Comparison of ENCODE assay signal across 2 cellular contexts in the genomic region with DNA sequence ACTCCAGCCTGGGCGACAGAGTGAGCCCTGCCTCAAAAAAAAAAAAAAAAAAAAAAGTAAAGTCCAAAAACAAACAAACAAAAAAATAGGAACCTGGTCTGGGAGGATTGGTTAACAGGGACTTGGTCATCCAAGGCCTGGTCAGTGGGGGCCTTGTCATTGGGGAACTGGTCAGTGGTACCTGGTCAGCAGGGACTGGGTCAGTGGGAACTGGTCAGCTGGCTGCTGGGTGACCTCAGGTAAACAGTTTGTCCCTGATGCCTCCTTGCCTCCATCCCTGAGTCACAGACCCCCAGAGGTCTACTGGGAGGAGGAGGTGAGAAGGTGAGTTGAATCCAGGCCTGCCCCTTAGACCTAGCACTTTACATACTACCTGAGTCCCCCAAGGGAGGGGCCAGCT.
TF ChIP-seq lines count a peak whose summit lies in the region.

No MANE protein-coding gene starts in this region.

TF ChIP-seq in SK-N-SH, 30 proteins besides CTCF, POLR2A, EP300 and RAD21 (continued from another document):
- TF ChIP-seq SMC3 (IDR thresholded peaks at IDR 0.05; ENCODE audit: low read depth, low read length) (no peak), SIN3A (IDR thresholded peaks at IDR 0.05; ENCODE audit: borderline replicate concordance, low read depth, low read length) (no peak), YY1 (IDR thresholded peaks at IDR 0.05; ENCODE audit: low read depth) (no peak), GATA2 (CRISPR knock-in tag; IDR thresholded peaks at IDR 0.05) (no peak), NRF1 (IDR thresholded peaks at IDR 0.05; ENCODE audit: low read depth, low read length) (no peak), FOSL2 (IDR thresholded peaks at IDR 0.05; ENCODE audit: borderline replicate concordance, low read depth) (no peak), FOXJ3 (CRISPR knock-in tag; IDR thresholded peaks at IDR 0.05) (no peak), JUND (IDR thresholded peaks at IDR 0.05) (no peak), NFIC (IDR thresholded peaks at IDR 0.05; ENCODE audit: borderline replicate concordance) (no peak), TAF1 (IDR thresholded peaks at IDR 0.05; ENCODE audit: borderline replicate concordance, low read depth, low read length) (no peak), MEF2A (IDR thresholded peaks at IDR 0.05; ENCODE audit: borderline replicate concordance, low read depth) (no peak)
- TF ChIP-seq, protein P1, sequence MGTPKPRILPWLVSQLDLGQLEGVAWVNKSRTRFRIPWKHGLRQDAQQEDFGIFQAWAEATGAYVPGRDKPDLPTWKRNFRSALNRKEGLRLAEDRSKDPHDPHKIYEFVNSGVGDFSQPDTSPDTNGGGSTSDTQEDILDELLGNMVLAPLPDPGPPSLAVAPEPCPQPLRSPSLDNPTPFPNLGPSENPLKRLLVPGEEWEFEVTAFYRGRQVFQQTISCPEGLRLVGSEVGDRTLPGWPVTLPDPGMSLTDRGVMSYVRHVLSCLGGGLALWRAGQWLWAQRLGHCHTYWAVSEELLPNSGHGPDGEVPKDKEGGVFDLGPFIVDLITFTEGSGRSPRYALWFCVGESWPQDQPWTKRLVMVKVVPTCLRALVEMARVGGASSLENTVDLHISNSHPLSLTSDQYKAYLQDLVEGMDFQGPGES (IDR thresholded peaks at IDR 0.05; ENCODE audit: low read depth, low read length), result no peak
- TF ChIP-seq, protein P2, sequence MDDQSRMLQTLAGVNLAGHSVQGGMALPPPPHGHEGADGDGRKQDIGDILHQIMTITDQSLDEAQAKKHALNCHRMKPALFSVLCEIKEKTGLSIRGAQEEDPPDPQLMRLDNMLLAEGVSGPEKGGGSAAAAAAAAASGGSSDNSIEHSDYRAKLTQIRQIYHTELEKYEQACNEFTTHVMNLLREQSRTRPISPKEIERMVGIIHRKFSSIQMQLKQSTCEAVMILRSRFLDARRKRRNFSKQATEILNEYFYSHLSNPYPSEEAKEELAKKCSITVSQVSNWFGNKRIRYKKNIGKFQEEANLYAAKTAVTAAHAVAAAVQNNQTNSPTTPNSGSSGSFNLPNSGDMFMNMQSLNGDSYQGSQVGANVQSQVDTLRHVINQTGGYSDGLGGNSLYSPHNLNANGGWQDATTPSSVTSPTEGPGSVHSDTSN (IDR thresholded peaks at IDR 0.05), result no peak
- TF ChIP-seq, protein P3, sequence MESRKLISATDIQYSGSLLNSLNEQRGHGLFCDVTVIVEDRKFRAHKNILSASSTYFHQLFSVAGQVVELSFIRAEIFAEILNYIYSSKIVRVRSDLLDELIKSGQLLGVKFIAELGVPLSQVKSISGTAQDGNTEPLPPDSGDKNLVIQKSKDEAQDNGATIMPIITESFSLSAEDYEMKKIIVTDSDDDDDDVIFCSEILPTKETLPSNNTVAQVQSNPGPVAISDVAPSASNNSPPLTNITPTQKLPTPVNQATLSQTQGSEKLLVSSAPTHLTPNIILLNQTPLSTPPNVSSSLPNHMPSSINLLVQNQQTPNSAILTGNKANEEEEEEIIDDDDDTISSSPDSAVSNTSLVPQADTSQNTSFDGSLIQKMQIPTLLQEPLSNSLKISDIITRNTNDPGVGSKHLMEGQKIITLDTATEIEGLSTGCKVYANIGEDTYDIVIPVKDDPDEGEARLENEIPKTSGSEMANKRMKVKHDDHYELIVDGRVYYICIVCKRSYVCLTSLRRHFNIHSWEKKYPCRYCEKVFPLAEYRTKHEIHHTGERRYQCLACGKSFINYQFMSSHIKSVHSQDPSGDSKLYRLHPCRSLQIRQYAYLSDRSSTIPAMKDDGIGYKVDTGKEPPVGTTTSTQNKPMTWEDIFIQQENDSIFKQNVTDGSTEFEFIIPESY (IDR thresholded peaks at IDR 0.05; ENCODE audit: borderline replicate concordance, low read depth), result no peak
- TF ChIP-seq, protein P4, sequence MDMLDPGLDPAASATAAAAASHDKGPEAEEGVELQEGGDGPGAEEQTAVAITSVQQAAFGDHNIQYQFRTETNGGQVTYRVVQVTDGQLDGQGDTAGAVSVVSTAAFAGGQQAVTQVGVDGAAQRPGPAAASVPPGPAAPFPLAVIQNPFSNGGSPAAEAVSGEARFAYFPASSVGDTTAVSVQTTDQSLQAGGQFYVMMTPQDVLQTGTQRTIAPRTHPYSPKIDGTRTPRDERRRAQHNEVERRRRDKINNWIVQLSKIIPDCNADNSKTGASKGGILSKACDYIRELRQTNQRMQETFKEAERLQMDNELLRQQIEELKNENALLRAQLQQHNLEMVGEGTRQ (IDR thresholded peaks at IDR 0.05; ENCODE audit: borderline replicate concordance, low read depth, low read length), result no peak

TF ChIP-seq in SK-N-SH treated with all-trans-retinoic acid at 6 μM for 48 hours, 23 proteins besides CTCF, POLR2A, EP300 and RAD21 (continued from another document):
- no peak for TF ChIP-seq ZNF8 (CRISPR knock-in tag; IDR thresholded peaks at IDR 0.05)
- TF ChIP-seq, protein P5, sequence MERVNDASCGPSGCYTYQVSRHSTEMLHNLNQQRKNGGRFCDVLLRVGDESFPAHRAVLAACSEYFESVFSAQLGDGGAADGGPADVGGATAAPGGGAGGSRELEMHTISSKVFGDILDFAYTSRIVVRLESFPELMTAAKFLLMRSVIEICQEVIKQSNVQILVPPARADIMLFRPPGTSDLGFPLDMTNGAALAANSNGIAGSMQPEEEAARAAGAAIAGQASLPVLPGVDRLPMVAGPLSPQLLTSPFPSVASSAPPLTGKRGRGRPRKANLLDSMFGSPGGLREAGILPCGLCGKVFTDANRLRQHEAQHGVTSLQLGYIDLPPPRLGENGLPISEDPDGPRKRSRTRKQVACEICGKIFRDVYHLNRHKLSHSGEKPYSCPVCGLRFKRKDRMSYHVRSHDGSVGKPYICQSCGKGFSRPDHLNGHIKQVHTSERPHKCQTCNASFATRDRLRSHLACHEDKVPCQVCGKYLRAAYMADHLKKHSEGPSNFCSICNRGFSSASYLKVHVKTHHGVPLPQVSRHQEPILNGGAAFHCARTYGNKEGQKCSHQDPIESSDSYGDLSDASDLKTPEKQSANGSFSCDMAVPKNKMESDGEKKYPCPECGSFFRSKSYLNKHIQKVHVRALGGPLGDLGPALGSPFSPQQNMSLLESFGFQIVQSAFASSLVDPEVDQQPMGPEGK (CRISPR knock-in tag; IDR thresholded peaks at IDR 0.05; ENCODE audit: borderline replicate concordance), result no peak
- no peak for TF ChIP-seq OSR1 (CRISPR knock-in tag; IDR thresholded peaks at IDR 0.05)
- TF ChIP-seq ZNF565 (CRISPR knock-in tag; conservative IDR thresholded peaks at IDR 0.05; ENCODE audit: low read depth), result no peak
- no peak for TF ChIP-seq ZC3H10 (CRISPR knock-in tag; IDR thresholded peaks at IDR 0.05)
- no peak for TF ChIP-seq BACH2 (CRISPR knock-in tag; IDR thresholded peaks at IDR 0.05; ENCODE audit: borderline replicate concordance)
- no peak for TF ChIP-seq RARB (CRISPR knock-in tag; IDR thresholded peaks at IDR 0.05)
- TF ChIP-seq, protein P6, sequence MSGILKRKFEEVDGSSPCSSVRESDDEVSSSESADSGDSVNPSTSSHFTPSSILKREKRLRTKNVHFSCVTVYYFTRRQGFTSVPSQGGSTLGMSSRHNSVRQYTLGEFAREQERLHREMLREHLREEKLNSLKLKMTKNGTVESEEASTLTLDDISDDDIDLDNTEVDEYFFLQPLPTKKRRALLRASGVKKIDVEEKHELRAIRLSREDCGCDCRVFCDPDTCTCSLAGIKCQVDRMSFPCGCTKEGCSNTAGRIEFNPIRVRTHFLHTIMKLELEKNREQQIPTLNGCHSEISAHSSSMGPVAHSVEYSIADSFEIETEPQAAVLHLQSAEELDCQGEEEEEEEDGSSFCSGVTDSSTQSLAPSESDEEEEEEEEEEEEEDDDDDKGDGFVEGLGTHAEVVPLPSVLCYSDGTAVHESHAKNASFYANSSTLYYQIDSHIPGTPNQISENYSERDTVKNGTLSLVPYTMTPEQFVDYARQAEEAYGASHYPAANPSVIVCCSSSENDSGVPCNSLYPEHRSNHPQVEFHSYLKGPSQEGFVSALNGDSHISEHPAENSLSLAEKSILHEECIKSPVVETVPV (CRISPR knock-in tag; IDR thresholded peaks at IDR 0.05), result no peak
